ENCODE assay signal across 2 cellular contexts in the genomic region with DNA sequence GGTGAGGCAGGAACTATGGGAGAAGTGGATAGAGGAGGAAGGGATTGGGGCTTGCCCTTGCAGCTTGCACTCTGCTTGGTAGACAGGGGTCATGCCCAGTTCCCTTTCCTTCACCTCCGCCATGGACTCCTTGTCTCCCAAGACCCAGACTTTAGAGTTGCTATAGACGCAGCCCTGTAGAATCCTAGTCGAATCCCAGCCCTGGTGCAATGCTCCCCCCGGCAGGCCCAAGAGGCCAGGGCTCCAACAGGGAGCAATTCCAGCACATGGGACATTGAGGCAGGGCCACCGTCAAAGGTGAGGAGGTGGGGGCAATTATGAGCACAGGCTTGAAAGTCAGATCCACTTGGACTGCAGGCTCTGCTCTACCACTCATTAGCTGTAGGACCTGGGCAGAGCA.
TF ChIP-seq lines count a peak whose summit lies in the region.

No MANE protein-coding gene starts in this region.

TF ChIP-seq in SK-N-SH, 30 proteins besides CTCF, POLR2A, EP300 and RAD21:
- TF ChIP-seq YY1 (IDR thresholded peaks at IDR 0.05; ENCODE audit: low read depth) (no peak), ELF1 (IDR thresholded peaks at IDR 0.05) (no peak), RCOR1 (IDR thresholded peaks at IDR 0.05; ENCODE audit: low read length) (no peak)
- TF ChIP-seq, protein P1, sequence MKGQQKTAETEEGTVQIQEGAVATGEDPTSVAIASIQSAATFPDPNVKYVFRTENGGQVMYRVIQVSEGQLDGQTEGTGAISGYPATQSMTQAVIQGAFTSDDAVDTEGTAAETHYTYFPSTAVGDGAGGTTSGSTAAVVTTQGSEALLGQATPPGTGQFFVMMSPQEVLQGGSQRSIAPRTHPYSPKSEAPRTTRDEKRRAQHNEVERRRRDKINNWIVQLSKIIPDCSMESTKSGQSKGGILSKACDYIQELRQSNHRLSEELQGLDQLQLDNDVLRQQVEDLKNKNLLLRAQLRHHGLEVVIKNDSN (IDR thresholded peaks at IDR 0.05; ENCODE audit: borderline replicate concordance, low read depth): no peak
- TF ChIP-seq, protein P2, sequence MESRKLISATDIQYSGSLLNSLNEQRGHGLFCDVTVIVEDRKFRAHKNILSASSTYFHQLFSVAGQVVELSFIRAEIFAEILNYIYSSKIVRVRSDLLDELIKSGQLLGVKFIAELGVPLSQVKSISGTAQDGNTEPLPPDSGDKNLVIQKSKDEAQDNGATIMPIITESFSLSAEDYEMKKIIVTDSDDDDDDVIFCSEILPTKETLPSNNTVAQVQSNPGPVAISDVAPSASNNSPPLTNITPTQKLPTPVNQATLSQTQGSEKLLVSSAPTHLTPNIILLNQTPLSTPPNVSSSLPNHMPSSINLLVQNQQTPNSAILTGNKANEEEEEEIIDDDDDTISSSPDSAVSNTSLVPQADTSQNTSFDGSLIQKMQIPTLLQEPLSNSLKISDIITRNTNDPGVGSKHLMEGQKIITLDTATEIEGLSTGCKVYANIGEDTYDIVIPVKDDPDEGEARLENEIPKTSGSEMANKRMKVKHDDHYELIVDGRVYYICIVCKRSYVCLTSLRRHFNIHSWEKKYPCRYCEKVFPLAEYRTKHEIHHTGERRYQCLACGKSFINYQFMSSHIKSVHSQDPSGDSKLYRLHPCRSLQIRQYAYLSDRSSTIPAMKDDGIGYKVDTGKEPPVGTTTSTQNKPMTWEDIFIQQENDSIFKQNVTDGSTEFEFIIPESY (IDR thresholded peaks at IDR 0.05; ENCODE audit: borderline replicate concordance, low read depth): no peak

TF ChIP-seq in SK-N-SH treated with all-trans-retinoic acid at 6 μM for 48 hours, 23 proteins besides CTCF, POLR2A, EP300 and RAD21:
- no peak for TF ChIP-seq BACH2 (CRISPR knock-in tag; IDR thresholded peaks at IDR 0.05; ENCODE audit: borderline replicate concordance)
- no peak for TF ChIP-seq ISL1 (CRISPR knock-in tag; IDR thresholded peaks at IDR 0.05)
- no peak for TF ChIP-seq ZNF70 (CRISPR knock-in tag; IDR thresholded peaks at IDR 0.05)
- TF ChIP-seq SNAI2 (CRISPR knock-in tag; IDR thresholded peaks at IDR 0.05): no peak
- TF ChIP-seq, protein P3, sequence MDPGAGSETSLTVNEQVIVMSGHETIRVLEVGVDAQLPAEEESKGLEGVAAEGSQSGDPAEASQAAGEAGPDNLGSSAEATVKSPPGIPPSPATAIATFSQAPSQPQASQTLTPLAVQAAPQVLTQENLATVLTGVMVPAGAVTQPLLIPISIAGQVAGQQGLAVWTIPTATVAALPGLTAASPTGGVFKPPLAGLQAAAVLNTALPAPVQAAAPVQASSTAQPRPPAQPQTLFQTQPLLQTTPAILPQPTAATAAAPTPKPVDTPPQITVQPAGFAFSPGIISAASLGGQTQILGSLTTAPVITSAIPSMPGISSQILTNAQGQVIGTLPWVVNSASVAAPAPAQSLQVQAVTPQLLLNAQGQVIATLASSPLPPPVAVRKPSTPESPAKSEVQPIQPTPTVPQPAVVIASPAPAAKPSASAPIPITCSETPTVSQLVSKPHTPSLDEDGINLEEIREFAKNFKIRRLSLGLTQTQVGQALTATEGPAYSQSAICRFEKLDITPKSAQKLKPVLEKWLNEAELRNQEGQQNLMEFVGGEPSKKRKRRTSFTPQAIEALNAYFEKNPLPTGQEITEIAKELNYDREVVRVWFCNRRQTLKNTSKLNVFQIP (CRISPR knock-in tag; IDR thresholded peaks at IDR 0.05; ENCODE audit: borderline replicate concordance, low read depth): no peak
TF ChIP-seq in SK-N-SH treated with all-trans-retinoic acid at 6 μM for 48 hours: peak in this region for 0.
